Comparison of ENCODE assay signal across 1 cellular context in the genomic region with DNA sequence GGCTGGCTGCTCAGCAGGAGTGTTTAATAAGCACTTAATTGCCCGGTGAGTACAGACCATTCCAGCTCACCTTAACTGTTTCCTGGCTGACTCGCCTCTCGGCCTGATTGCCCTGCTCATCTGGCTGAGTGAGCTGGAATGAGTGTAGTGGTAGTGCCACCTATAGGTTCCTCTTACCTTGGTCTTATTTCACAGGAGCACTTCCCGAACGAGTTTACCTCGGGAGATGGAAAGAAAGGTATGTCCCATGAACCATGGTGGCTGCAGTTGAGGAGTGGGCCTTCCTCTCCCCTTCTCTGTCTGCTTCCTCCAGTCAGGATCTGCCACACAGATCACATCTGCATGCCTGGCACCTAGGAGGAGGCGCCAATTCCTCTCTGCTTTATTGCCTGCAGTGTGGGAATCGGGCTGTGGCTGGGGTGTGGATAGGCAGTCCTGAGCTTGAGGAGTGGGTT.
TF ChIP-seq lines count a peak whose summit lies in the region.

No MANE protein-coding gene starts in this region.

TF ChIP-seq in HepG2, 621 proteins besides CTCF, POLR2A, EP300 and RAD21 (continued from another document and continues in another):
- TF ChIP-seq ZSCAN20 (CRISPR knock-in tag; IDR thresholded peaks at IDR 0.05; ENCODE audit: borderline replicate concordance) (no peak), TEAD3 (CRISPR knock-in tag; optimal IDR thresholded peaks at IDR 0.05; ENCODE audit: borderline replicate concordance) (peak; percentile 79), FOXM1 (CRISPR knock-in tag; IDR thresholded peaks at IDR 0.05) (no peak), REPIN1 (CRISPR knock-in tag; IDR thresholded peaks at IDR 0.05; ENCODE audit: borderline replicate concordance, low read depth) (no peak; the same call in 1 of the 2 replicates), PHF8 (CRISPR knock-in tag; IDR thresholded peaks at IDR 0.05) (no peak), HDAC2 (CRISPR knock-in tag; IDR thresholded peaks at IDR 0.05) (peak; percentile 65; the same call in 1 of the 2 replicates), KAT7 (CRISPR knock-in tag; IDR thresholded peaks at IDR 0.05; ENCODE audit: borderline replicate concordance) (no peak), ZNF24 (IDR thresholded peaks at IDR 0.05) (0 out of 2 replicates have a peak, but pooled peaks have one; percentile 32), SKI (IDR thresholded peaks at IDR 0.05; ENCODE audit: partially characterized antibody) (no peak), ZNF558 (CRISPR knock-in tag; IDR thresholded peaks at IDR 0.05; ENCODE audit: borderline replicate concordance) (no peak), TCF12 (IDR thresholded peaks at IDR 0.05) (no peak), TCF12 (CRISPR knock-in tag; IDR thresholded peaks at IDR 0.05) (no peak), TP53 (CRISPR knock-in tag; conservative IDR thresholded peaks at IDR 0.05) (no peak), ZMYM4 (CRISPR knock-in tag; IDR thresholded peaks at IDR 0.05) (peak; percentile 75), SIN3B (IDR thresholded peaks at IDR 0.05; ENCODE audit: low read length) (no peak), SUZ12 (IDR thresholded peaks at IDR 0.05; ENCODE audit: low read depth, low read length) (no peak), ZNF230 (CRISPR knock-in tag; IDR thresholded peaks at IDR 0.05) (peak; percentile 53; the same call in 1 of the 2 replicates), MED1 (CRISPR knock-in tag; IDR thresholded peaks at IDR 0.05) (peak; percentile 66; the same call in 1 of the 2 replicates), MTF1 (CRISPR knock-in tag; IDR thresholded peaks at IDR 0.05) (no peak), SP2 (CRISPR knock-in tag; IDR thresholded peaks at IDR 0.05) (no peak), ZNF431 (CRISPR knock-in tag; IDR thresholded peaks at IDR 0.05; ENCODE audit: borderline replicate concordance, low read depth) (no peak), ZNF484 (CRISPR knock-in tag; IDR thresholded peaks at IDR 0.05; ENCODE audit: borderline replicate concordance, low read depth) (no peak)
- TF ChIP-seq, protein P1, sequence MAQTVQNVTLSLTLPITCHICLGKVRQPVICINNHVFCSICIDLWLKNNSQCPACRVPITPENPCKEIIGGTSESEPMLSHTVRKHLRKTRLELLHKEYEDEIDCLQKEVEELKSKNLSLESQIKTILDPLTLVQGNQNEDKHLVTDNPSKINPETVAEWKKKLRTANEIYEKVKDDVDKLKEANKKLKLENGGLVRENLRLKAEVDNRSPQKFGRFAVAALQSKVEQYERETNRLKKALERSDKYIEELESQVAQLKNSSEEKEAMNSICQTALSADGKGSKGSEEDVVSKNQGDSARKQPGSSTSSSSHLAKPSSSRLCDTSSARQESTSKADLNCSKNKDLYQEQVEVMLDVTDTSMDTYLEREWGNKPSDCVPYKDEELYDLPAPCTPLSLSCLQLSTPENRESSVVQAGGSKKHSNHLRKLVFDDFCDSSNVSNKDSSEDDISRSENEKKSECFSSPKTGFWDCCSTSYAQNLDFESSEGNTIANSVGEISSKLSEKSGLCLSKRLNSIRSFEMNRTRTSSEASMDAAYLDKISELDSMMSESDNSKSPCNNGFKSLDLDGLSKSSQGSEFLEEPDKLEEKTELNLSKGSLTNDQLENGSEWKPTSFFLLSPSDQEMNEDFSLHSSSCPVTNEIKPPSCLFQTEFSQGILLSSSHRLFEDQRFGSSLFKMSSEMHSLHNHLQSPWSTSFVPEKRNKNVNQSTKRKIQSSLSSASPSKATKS (CRISPR knock-in tag; IDR thresholded peaks at IDR 0.05): no peak
- TF ChIP-seq, protein P2, sequence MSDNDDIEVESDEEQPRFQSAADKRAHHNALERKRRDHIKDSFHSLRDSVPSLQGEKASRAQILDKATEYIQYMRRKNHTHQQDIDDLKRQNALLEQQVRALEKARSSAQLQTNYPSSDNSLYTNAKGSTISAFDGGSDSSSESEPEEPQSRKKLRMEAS (IDR thresholded peaks at IDR 0.05): peak; percentile 47; the same call in 1 of the 2 replicates
- TF ChIP-seq, protein P3, sequence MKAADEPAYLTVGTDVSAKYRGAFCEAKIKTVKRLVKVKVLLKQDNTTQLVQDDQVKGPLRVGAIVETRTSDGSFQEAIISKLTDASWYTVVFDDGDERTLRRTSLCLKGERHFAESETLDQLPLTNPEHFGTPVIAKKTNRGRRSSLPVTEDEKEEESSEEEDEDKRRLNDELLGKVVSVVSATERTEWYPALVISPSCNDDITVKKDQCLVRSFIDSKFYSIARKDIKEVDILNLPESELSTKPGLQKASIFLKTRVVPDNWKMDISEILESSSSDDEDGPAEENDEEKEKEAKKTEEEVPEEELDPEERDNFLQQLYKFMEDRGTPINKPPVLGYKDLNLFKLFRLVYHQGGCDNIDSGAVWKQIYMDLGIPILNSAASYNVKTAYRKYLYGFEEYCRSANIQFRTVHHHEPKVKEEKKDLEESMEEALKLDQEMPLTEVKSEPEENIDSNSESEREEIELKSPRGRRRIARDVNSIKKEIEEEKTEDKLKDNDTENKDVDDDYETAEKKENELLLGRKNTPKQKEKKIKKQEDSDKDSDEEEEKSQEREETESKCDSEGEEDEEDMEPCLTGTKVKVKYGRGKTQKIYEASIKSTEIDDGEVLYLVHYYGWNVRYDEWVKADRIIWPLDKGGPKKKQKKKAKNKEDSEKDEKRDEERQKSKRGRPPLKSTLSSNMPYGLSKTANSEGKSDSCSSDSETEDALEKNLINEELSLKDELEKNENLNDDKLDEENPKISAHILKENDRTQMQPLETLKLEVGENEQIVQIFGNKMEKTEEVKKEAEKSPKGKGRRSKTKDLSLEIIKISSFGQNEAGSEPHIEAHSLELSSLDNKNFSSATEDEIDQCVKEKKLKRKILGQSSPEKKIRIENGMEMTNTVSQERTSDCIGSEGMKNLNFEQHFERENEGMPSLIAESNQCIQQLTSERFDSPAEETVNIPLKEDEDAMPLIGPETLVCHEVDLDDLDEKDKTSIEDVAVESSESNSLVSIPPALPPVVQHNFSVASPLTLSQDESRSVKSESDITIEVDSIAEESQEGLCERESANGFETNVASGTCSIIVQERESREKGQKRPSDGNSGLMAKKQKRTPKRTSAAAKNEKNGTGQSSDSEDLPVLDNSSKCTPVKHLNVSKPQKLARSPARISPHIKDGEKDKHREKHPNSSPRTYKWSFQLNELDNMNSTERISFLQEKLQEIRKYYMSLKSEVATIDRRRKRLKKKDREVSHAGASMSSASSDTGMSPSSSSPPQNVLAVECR (CRISPR knock-in tag; IDR thresholded peaks at IDR 0.05; ENCODE audit: borderline replicate concordance): peak; percentile 39; the same call in 1 of the 2 replicates
- TF ChIP-seq, protein P4, sequence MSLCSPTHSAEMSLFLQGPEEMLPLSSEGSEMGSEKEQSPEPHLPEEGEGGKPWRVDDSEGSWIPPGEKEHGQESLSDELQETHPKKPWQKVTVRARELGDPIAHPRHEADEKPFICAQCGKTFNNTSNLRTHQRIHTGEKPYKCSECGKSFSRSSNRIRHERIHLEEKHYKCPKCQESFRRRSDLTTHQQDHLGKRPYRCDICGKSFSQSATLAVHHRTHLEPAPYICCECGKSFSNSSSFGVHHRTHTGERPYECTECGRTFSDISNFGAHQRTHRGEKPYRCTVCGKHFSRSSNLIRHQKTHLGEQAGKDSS (CRISPR knock-in tag; IDR thresholded peaks at IDR 0.05; ENCODE audit: borderline replicate concordance, low read depth): peak; percentile 73
- TF ChIP-seq, protein P5, sequence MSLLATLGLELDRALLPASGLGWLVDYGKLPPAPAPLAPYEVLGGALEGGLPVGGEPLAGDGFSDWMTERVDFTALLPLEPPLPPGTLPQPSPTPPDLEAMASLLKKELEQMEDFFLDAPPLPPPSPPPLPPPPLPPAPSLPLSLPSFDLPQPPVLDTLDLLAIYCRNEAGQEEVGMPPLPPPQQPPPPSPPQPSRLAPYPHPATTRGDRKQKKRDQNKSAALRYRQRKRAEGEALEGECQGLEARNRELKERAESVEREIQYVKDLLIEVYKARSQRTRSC (CRISPR knock-in tag; IDR thresholded peaks at IDR 0.05; ENCODE audit: low read depth): no peak
- TF ChIP-seq, protein P6, sequence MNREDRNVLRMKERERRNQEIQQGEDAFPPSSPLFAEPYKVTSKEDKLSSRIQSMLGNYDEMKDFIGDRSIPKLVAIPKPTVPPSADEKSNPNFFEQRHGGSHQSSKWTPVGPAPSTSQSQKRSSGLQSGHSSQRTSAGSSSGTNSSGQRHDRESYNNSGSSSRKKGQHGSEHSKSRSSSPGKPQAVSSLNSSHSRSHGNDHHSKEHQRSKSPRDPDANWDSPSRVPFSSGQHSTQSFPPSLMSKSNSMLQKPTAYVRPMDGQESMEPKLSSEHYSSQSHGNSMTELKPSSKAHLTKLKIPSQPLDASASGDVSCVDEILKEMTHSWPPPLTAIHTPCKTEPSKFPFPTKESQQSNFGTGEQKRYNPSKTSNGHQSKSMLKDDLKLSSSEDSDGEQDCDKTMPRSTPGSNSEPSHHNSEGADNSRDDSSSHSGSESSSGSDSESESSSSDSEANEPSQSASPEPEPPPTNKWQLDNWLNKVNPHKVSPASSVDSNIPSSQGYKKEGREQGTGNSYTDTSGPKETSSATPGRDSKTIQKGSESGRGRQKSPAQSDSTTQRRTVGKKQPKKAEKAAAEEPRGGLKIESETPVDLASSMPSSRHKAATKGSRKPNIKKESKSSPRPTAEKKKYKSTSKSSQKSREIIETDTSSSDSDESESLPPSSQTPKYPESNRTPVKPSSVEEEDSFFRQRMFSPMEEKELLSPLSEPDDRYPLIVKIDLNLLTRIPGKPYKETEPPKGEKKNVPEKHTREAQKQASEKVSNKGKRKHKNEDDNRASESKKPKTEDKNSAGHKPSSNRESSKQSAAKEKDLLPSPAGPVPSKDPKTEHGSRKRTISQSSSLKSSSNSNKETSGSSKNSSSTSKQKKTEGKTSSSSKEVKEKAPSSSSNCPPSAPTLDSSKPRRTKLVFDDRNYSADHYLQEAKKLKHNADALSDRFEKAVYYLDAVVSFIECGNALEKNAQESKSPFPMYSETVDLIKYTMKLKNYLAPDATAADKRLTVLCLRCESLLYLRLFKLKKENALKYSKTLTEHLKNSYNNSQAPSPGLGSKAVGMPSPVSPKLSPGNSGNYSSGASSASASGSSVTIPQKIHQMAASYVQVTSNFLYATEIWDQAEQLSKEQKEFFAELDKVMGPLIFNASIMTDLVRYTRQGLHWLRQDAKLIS (CRISPR knock-in tag; IDR thresholded peaks at IDR 0.05): no peak
- TF ChIP-seq, protein P7, sequence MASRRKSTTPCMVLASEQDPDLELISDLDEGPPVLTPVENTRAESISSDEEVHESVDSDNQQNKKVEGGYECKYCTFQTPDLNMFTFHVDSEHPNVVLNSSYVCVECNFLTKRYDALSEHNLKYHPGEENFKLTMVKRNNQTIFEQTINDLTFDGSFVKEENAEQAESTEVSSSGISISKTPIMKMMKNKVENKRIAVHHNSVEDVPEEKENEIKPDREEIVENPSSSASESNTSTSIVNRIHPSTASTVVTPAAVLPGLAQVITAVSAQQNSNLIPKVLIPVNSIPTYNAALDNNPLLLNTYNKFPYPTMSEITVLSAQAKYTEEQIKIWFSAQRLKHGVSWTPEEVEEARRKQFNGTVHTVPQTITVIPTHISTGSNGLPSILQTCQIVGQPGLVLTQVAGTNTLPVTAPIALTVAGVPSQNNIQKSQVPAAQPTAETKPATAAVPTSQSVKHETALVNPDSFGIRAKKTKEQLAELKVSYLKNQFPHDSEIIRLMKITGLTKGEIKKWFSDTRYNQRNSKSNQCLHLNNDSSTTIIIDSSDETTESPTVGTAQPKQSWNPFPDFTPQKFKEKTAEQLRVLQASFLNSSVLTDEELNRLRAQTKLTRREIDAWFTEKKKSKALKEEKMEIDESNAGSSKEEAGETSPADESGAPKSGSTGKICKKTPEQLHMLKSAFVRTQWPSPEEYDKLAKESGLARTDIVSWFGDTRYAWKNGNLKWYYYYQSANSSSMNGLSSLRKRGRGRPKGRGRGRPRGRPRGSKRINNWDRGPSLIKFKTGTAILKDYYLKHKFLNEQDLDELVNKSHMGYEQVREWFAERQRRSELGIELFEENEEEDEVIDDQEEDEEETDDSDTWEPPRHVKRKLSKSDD (CRISPR knock-in tag; IDR thresholded peaks at IDR 0.05; ENCODE audit: low read depth): no peak
- TF ChIP-seq, protein P8, sequence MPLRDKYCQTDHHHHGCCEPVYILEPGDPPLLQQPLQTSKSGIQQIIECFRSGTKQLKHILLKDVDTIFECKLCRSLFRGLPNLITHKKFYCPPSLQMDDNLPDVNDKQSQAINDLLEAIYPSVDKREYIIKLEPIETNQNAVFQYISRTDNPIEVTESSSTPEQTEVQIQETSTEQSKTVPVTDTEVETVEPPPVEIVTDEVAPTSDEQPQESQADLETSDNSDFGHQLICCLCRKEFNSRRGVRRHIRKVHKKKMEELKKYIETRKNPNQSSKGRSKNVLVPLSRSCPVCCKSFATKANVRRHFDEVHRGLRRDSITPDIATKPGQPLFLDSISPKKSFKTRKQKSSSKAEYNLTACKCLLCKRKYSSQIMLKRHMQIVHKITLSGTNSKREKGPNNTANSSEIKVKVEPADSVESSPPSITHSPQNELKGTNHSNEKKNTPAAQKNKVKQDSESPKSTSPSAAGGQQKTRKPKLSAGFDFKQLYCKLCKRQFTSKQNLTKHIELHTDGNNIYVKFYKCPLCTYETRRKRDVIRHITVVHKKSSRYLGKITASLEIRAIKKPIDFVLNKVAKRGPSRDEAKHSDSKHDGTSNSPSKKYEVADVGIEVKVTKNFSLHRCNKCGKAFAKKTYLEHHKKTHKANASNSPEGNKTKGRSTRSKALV (CRISPR knock-in tag; IDR thresholded peaks at IDR 0.05): no peak
- TF ChIP-seq, protein P9, sequence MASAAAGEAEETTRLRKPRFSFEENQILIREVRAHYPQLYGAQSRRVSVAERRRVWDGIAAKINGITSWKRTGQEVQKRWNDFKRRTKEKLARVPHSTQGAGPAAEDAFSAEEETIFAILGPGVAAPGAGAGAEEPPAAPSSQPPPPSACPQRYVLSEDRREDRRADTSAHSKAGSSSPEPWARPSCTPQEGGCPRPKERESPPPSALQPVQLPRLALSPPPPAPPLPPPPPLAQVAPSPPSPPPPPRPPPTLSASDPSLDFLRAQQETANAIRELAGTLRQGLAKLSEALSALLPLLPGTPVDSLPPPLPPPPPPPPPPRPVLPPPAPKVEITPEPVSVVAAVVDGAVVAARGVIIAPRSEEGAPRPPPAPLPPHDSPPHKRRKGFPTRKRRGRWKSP (CRISPR knock-in tag; IDR thresholded peaks at IDR 0.05): no peak
- TF ChIP-seq, protein P10, sequence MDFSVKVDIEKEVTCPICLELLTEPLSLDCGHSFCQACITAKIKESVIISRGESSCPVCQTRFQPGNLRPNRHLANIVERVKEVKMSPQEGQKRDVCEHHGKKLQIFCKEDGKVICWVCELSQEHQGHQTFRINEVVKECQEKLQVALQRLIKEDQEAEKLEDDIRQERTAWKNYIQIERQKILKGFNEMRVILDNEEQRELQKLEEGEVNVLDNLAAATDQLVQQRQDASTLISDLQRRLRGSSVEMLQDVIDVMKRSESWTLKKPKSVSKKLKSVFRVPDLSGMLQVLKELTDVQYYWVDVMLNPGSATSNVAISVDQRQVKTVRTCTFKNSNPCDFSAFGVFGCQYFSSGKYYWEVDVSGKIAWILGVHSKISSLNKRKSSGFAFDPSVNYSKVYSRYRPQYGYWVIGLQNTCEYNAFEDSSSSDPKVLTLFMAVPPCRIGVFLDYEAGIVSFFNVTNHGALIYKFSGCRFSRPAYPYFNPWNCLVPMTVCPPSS (IDR thresholded peaks at IDR 0.05): no peak
- TF ChIP-seq, protein P11, sequence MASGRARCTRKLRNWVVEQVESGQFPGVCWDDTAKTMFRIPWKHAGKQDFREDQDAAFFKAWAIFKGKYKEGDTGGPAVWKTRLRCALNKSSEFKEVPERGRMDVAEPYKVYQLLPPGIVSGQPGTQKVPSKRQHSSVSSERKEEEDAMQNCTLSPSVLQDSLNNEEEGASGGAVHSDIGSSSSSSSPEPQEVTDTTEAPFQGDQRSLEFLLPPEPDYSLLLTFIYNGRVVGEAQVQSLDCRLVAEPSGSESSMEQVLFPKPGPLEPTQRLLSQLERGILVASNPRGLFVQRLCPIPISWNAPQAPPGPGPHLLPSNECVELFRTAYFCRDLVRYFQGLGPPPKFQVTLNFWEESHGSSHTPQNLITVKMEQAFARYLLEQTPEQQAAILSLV (CRISPR knock-in tag; IDR thresholded peaks at IDR 0.05; ENCODE audit: borderline replicate concordance): no peak
- TF ChIP-seq, protein P12, sequence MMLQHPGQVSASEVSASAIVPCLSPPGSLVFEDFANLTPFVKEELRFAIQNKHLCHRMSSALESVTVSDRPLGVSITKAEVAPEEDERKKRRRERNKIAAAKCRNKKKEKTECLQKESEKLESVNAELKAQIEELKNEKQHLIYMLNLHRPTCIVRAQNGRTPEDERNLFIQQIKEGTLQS (CRISPR knock-in tag; IDR thresholded peaks at IDR 0.05): no peak
